8 cellular contexts compared by ENCODE assay signal in genomic region chr7:12067156-12067831, GRCh38.
DNase-seq lines count a peak whose midpoint lies in the region; ATAC-seq, FAIRE-seq and TF ChIP-seq lines count a peak whose summit lies in the region.

No MANE protein-coding gene starts in this region.

- no peak for TF ChIP-seq POLR2A in prostate gland (IDR thresholded peaks at IDR 0.05)

- H4K20me1 ChIP-seq in PC-3 (ENCODE audit: low read length) = no peaks in the 10 kb centered on the region

- no peaks in the 10 kb centered on the region for H3K27me3 Mint-ChIP-seq in Caco-2 (ENCODE audit: insufficient read depth, unreplicated experiment)
- H3K27me3 Mint-ChIP-seq in activated T-cell treated with anti-CD3 and anti-CD28 coated beads, Interleukin-2, amount 50 U/mL, for 72 hours (ENCODE audit: low read depth) = no peaks in the 10 kb centered on the region

- H3K4me2 ChIP-seq in PC-3 (ENCODE audit: low read length) = peak overlapping the region; percentile 84

- H3K9me3 Mint-ChIP-seq in Caco-2 (ENCODE audit: unreplicated experiment) = peaks cover 3% of the 10 kb centered on the region
- H3K9me3 Mint-ChIP-seq in activated T-cell treated with anti-CD3 and anti-CD28 coated beads, Interleukin-2, amount 50 U/mL, for 72 hours = no peaks in the 10 kb centered on the region

- intact Hi-C loops in Caco-2 (cut with micrococcal nuclease; ENCODE audit: unreplicated experiment) = loop anchor here (1.0 to 2.0 kb wide), 8 partner anchors 40 to 640 kb away; partner anchors contain the start of gene TMEM106B
- intact Hi-C loops in PC-3 (cut with micrococcal nuclease) = loop anchor here (1.0 to 2.0 kb wide), 5 partner anchors 96 to 255 kb away; partner anchors contain the start of gene TMEM106B
- intact Hi-C loops in prostate gland (cut with DNase I) = loop anchor here (5.0 to 10.0 kb wide), 2 partner anchors 145 to 428 kb away; partner anchors contain the start of gene TMEM106B
- intact Hi-C loops in aorta (cut with DNase I) = no loop called here

- DNase-seq in Caco-2 (peak; percentile 59 to 78), HTR-8/SVneo (ENCODE audit: insufficient read length, low spot score) (peak; percentile 48), PC-3 (peak; percentile 83), foreskin fibroblast (peak in 1 of 2 donors; percentile 72), prostate gland (ENCODE audit: low spot score) (peak; percentile 60), aorta (no peak)
- DNase-seq in activated T-cell treated with anti-CD3 and anti-CD28 coated beads, Interleukin-2, amount 50 U/mL, for 72 hours = peak; percentile 55 to 59

- CTCF ChIA-PET in Caco-2 (lab: Charles Lee) = no interaction called here
- CTCF ChIA-PET in PC-3 (lab: Charles Lee) = interaction anchor here (2.3 kb wide), 1 partner anchor 255 kb away, joined by 11 read pairs; no protein-coding TSS in a partner anchor

- no peaks in the 10 kb centered on the region for H3K36me3 Mint-ChIP-seq in Caco-2 (ENCODE audit: insufficient read depth, unreplicated experiment)
- no peaks in the 10 kb centered on the region for H3K36me3 Mint-ChIP-seq in activated T-cell treated with anti-CD3 and anti-CD28 coated beads, Interleukin-2, amount 50 U/mL, for 72 hours (ENCODE audit: insufficient read depth in 2 of 2)

- no peaks in the 10 kb centered on the region for H3K27me3 ChIP-seq in Caco-2 (replicated peaks; ENCODE audit: control insufficient read depth, insufficient read depth, low read length)
- H3K27me3 ChIP-seq in PC-3 (ENCODE audit: low read length) = no peaks in the 10 kb centered on the region
- no peaks in the 10 kb centered on the region for H3K27me3 ChIP-seq in prostate gland (replicated peaks; ENCODE audit: insufficient read depth)
- H3K27me3 ChIP-seq in aorta (ENCODE audit: control insufficient read depth in 1 of 2, insufficient read depth in 2 of 2, low read length in 1 of 2) = no peaks in the 10 kb centered on the region

- H3K36me3 ChIP-seq in Caco-2 (ENCODE audit: control insufficient read depth, insufficient read depth, low read length) (no peaks in the 10 kb centered on the region), PC-3 (ENCODE audit: low read depth, low read length) (no peaks in the 10 kb centered on the region), prostate gland (no peaks in the 10 kb centered on the region), aorta (ENCODE audit: control insufficient read depth in 1 of 2, insufficient read depth in 2 of 2, low read length in 1 of 2) (no peaks in the 10 kb centered on the region)

- 87% methylated on average over 13 of the region's 13 CpGs for WGBS in prostate gland
- WGBS in aorta, 2 donors = 77% methylated on average over 13 of the region's 13 CpGs

- H3F3A ChIP-seq in PC-3 (ENCODE audit: low read length, unreplicated experiment) = no peaks in the 10 kb centered on the region

- TF ChIP-seq CTCF in Caco-2 (IDR thresholded peaks at IDR 0.05; ENCODE audit: insufficient read depth in 1 of 2, low read depth in 1 of 2, low read length in 1 of 2, severe bottlenecking in 1 of 2, unreplicated experiment in 1 of 2) (peak; percentile 77 to 84), PC-3 (conservative IDR thresholded peaks at IDR 0.05; ENCODE audit: low read depth, low read length) (peak; percentile 86), foreskin fibroblast (IDR thresholded peaks at IDR 0.05; ENCODE audit: low read depth, low read length) (peak; percentile 62), prostate gland (IDR thresholded peaks at IDR 0.05) (peak; percentile 22 to 80 (median 67))

- H3K4me1 Mint-ChIP-seq in Caco-2 (ENCODE audit: low read depth, unreplicated experiment) = peaks cover 13% of the 10 kb centered on the region
- H3K4me1 Mint-ChIP-seq in activated T-cell treated with anti-CD3 and anti-CD28 coated beads, Interleukin-2, amount 50 U/mL, for 72 hours (ENCODE audit: low read depth) = peaks cover 18% of the 10 kb centered on the region

- H2AFZ ChIP-seq in PC-3 (ENCODE audit: low read length) = peak overlapping the region; percentile 73

- no peak overlapping the region for H3K4me3 Mint-ChIP-seq in Caco-2 (ENCODE audit: unreplicated experiment)
- no peak overlapping the region for H3K4me3 Mint-ChIP-seq in activated T-cell treated with anti-CD3 and anti-CD28 coated beads, Interleukin-2, amount 50 U/mL, for 72 hours

- H3K27ac Mint-ChIP-seq in Caco-2 (ENCODE audit: unreplicated experiment) = peak overlapping the region; percentile 43
- no peak overlapping the region for H3K27ac Mint-ChIP-seq in activated T-cell treated with anti-CD3 and anti-CD28 coated beads, Interleukin-2, amount 50 U/mL, for 72 hours

- H3K27ac ChIP-seq in PC-3 (ENCODE audit: low read length) (peak overlapping the region; percentile 100), prostate gland (no peak overlapping the region), aorta (ENCODE audit: low read depth in 1 of 2, low read length in 2 of 2) (no peak overlapping the region)

- H3K4me3 ChIP-seq in Caco-2 (ENCODE audit: low read depth, low read length) (no peak overlapping the region), PC-3 (ENCODE audit: low read length) (peak overlapping the region; percentile 58), foreskin fibroblast (ENCODE audit: low read depth in 1 of 2, low read length in 2 of 2) (no peak overlapping the region), prostate gland (no peak overlapping the region), aorta (ENCODE audit: low read length in 2 of 2) (no peak overlapping the region)

- POLR2A ChIA-PET in Caco-2 (lab: Charles Lee) (no interaction called here), PC-3 (lab: Charles Lee; ENCODE audit: unreplicated experiment) (interaction anchor here (0.6 kb wide), 2 partner anchors 144 kb away, joined by 3 read pairs; partner anchors contain the start of gene TMEM106B)

- FAIRE-seq in HTR-8/SVneo (lab: Jason Lieb, UNC) = peak; percentile 72

- peak overlapping the region; percentile 73 for H3K9ac ChIP-seq in PC-3 (ENCODE audit: low read length)

- no peaks in the 10 kb centered on the region for H3K9me3 ChIP-seq in Caco-2
- H3K9me3 ChIP-seq in PC-3 (ENCODE audit: low read length) = no peaks in the 10 kb centered on the region
- H3K9me3 ChIP-seq in prostate gland = no peaks in the 10 kb centered on the region
- no peaks in the 10 kb centered on the region for H3K9me3 ChIP-seq in aorta (ENCODE audit: control insufficient read depth, low read length)

- ATAC-seq in GM19438 (IDR thresholded peaks at IDR 0.05; ENCODE audit: low read depth, unreplicated experiment) (peak; percentile 87), PC-3 (peak; percentile 50), aorta (ENCODE audit: low FRiP score) (peak; percentile 54)
- ATAC-seq in activated T-cell treated with anti-CD3 and anti-CD28 coated beads, Interleukin-2, amount 50 U/mL, for 72 hours (replicated peaks in 1 of 2) = peak; percentile 20 to 26

- no peaks in the 10 kb centered on the region for H3K9me2 ChIP-seq in PC-3 (replicated peaks; ENCODE audit: low read length)

- TSS peak; percentile 83 for BruUV-seq in Caco-2 (replicated peaks; lab: Mats Ljungman, UMichigan)
- BruUV-seq in PC-3 (replicated peaks; lab: Mats Ljungman, UMichigan) = TSS peak; percentile 96

- H3K79me2 ChIP-seq in PC-3 (ENCODE audit: low read length) = no peaks in the 10 kb centered on the region

- H3K4me1 ChIP-seq in Caco-2 (peaks cover 12% of the 10 kb centered on the region; the same call in 1 of the 2 replicates), PC-3 (ENCODE audit: insufficient read depth, low read length) (peaks cover 29% of the 10 kb centered on the region), prostate gland (replicated peaks) (no peaks in the 10 kb centered on the region), aorta (ENCODE audit: control insufficient read depth in 1 of 2, insufficient read depth in 2 of 2, low read length in 2 of 2) (no peaks in the 10 kb centered on the region)

Comparison
In these comparisons a context has a peak if more than half of its experiments do, and no peak if none do; other contexts are left out.
1. DNase-seq: peak in Caco-2 (2 of 2), HTR-8/SVneo (single experiment), PC-3 (single experiment), activated T-cell treated with anti-CD3 and anti-CD28 coated beads, Interleukin-2, amount 50 U/mL, for 72 hours (2 of 2) and prostate gland (single experiment); none in aorta (0 of 2).
2. ATAC-seq: peak in every context shown above with its lines; median percentile 87 in GM19438; 54 in aorta; 50 in PC-3; 23 in activated T-cell treated with anti-CD3 and anti-CD28 coated beads, Interleukin-2, amount 50 U/mL, for 72 hours.
3. intact Hi-C loops: an anchor here in Caco-2 (1.0 to 2.0 kb wide), PC-3 (1.0 to 2.0 kb wide) and prostate gland (5.0 to 10.0 kb wide); none called in aorta.
4. Peak in every context shown above with its lines, with median percentiles within 50 percentile points of each other: CTCF ChIP-seq.